In genomic region chr9:33506626-33507370, GRCh38 we compare ENCODE assay signal across 8 cellular contexts. TPM values are rescaled to one million over a fixed set of nuclear protein-coding genes. Genes with fewer than 3 reads are reported as not detected.
A peak's percentile ranks its signal among the peaks of the same experiment; 100 is the strongest.
DNase-seq lines count a peak whose midpoint lies in the region; FAIRE-seq and TF ChIP-seq lines count a peak whose summit lies in the region.

No MANE protein-coding gene starts in this region.

- H3K9me3 Mint-ChIP-seq in CD8-positive, alpha-beta memory T cell = no peaks in the 10 kb centered on the region
- H3K9me3 Mint-ChIP-seq in neural crest cell = no peaks in the 10 kb centered on the region

- no peaks in the 10 kb centered on the region for H3K27me3 Mint-ChIP-seq in CD8-positive, alpha-beta memory T cell
- H3K27me3 Mint-ChIP-seq in neural crest cell (ENCODE audit: low read depth) = no peaks in the 10 kb centered on the region

- peak; percentile 55 for FAIRE-seq in bronchial epithelial cell (lab: Jason Lieb, UNC)

- no peaks in the 10 kb centered on the region for H3K36me3 ChIP-seq in CD8-positive, alpha-beta memory T cell (ENCODE audit: insufficient read depth, low read length)
- no peaks in the 10 kb centered on the region for H3K36me3 ChIP-seq in MG63
- no peaks in the 10 kb centered on the region for H3K36me3 ChIP-seq in bronchial epithelial cell (ENCODE audit: control insufficient read depth, insufficient read depth, low read length)
- H3K36me3 ChIP-seq in tibial artery = no peaks in the 10 kb centered on the region

- no peak overlapping the region for H3K4me3 ChIP-seq in CD8-positive, alpha-beta memory T cell (ENCODE audit: low read length)
- H3K4me3 ChIP-seq in MG63 = no peak overlapping the region
- no peak overlapping the region for H3K4me3 ChIP-seq in bronchial epithelial cell (ENCODE audit: low read depth, low read length)
- H3K4me3 ChIP-seq in tibial artery = no peak overlapping the region

- intact Hi-C loops in tibial artery (cut with DNase I; ENCODE audit: low total_unique reads) = no loop called here

- peaks cover 0 to 2% (median 0%) of the 10 kb centered on the region in 3 donors for H3K36me3 Mint-ChIP-seq in CD8-positive, alpha-beta memory T cell
- no peaks in the 10 kb centered on the region for H3K36me3 Mint-ChIP-seq in neural crest cell (ENCODE audit: low read depth)

- POLR2A ChIA-PET in CD8-positive, alpha-beta memory T cell (lab: Charles Lee) = no interaction called here

- H3K27me3 ChIP-seq in CD8-positive, alpha-beta memory T cell (ENCODE audit: insufficient read depth, low read length, poor library complexity, severe bottlenecking) = no peaks in the 10 kb centered on the region
- H3K27me3 ChIP-seq in MG63 (no peaks in the 10 kb centered on the region), bronchial epithelial cell (ENCODE audit: control insufficient read depth, insufficient read depth, low read length) (no peaks in the 10 kb centered on the region), tibial artery (no peaks in the 10 kb centered on the region)

- no peak overlapping the region for H3K27ac Mint-ChIP-seq in CD8-positive, alpha-beta memory T cell
- H3K27ac Mint-ChIP-seq in neural crest cell (ENCODE audit: unreplicated experiment) = peak overlapping the region; percentile 78

- H3K9me3 ChIP-seq in CD8-positive, alpha-beta memory T cell (ENCODE audit: low read length) = no peaks in the 10 kb centered on the region
- H3K9me3 ChIP-seq in MG63 (no peaks in the 10 kb centered on the region), tibial artery (no peaks in the 10 kb centered on the region)

- TF ChIP-seq CTCF in bronchial epithelial cell (IDR thresholded peaks at IDR 0.05; ENCODE audit: insufficient read depth, low read length, severe bottlenecking) (no peak), neural crest cell (conservative IDR thresholded peaks at IDR 0.05) (no peak), tibial artery (IDR thresholded peaks at IDR 0.05) (no peak)

- peak overlapping the region; percentile 47 for H3K27ac ChIP-seq in CD8-positive, alpha-beta memory T cell (ENCODE audit: low read depth, low read length)
- H3K27ac ChIP-seq in tibial artery = no peak overlapping the region

- H3K4me1 ChIP-seq in CD8-positive, alpha-beta memory T cell (ENCODE audit: insufficient read depth, low read length) = no peaks in the 10 kb centered on the region
- H3K4me1 ChIP-seq in tibial artery = no peaks in the 10 kb centered on the region

- CTCF ChIA-PET in CD8-positive, alpha-beta memory T cell (lab: Charles Lee) = interaction anchor here (0.8 kb wide), 1 partner anchor 132 kb away, joined by 3 read pairs; no protein-coding TSS in a partner anchor

- H3K4me3 Mint-ChIP-seq in CD8-positive, alpha-beta memory T cell = no peak overlapping the region
- H3K4me3 Mint-ChIP-seq in neural crest cell = no peak overlapping the region

- no peak for DNase-seq in CD8-positive, alpha-beta memory T cell
- DNase-seq in MG63 (peak; percentile 33), bronchial epithelial cell (ENCODE audit: low read depth) (peak; percentile 93), neural crest cell (ENCODE audit: low read depth, low spot score) (no peak), cerebellar nuclear complex (lab: John Stamatoyannopoulos, UW) (no peak), cerebellar cortex (ENCODE audit: low spot score) (no peak), putamen (ENCODE audit: low spot score) (no peak), tibial artery (no peak)

- H3K4me1 Mint-ChIP-seq in CD8-positive, alpha-beta memory T cell = peaks cover 7 to 14% (median 9%) of the 10 kb centered on the region in 3 donors
- H3K4me1 Mint-ChIP-seq in neural crest cell = peaks cover 34% of the 10 kb centered on the region

RNA-seq across cellular contexts. Expression of gene ANKRD18B, which starts 17.3 kb away (rescaled TPM):
- under 1 TPM in 1 of 2 experiments, not detected in 1; 0.92 TPM for total RNA-seq in CD8-positive, alpha-beta memory T cell
- not detected for polyA plus RNA-seq in CD8-positive, alpha-beta memory T cell
- total RNA-seq in MG63 (2014; rRNA removed; shearing (Covaris generic); ENCODE audit: low replicate concordance) = not detected in 2 replicates
- total RNA-seq in bronchial epithelial cell (5.8 and 6.0 TPM in 2 replicates), neural crest cell (24.5 and 25.0 TPM in 2 replicates)

RNA-seq across cellular contexts. Expression of gene NOL6, which starts 33.1 kb away (rescaled TPM):
- 10 to 100 TPM; 90.8 to 93.0 TPM for total RNA-seq in CD8-positive, alpha-beta memory T cell
- polyA plus RNA-seq in CD8-positive, alpha-beta memory T cell = 19.8 TPM
- 16.6 and 38.6 TPM in 2 replicates for total RNA-seq in MG63 (2014; rRNA removed; shearing (Covaris generic); ENCODE audit: low replicate concordance)
- total RNA-seq in bronchial epithelial cell = 21.0 and 35.3 TPM in 2 replicates
- 42.9 and 43.1 TPM in 2 replicates for total RNA-seq in neural crest cell

RNA-seq across cellular contexts. Expression of gene AQP3, which starts 59.4 kb away (rescaled TPM):
- total RNA-seq in CD8-positive, alpha-beta memory T cell = 1 to 10 TPM; 8.7 to 9.3 TPM
- 183 TPM for polyA plus RNA-seq in CD8-positive, alpha-beta memory T cell
- 19.7 TPM in 1 of 2 replicates, not detected in the other for total RNA-seq in MG63 (2014; rRNA removed; shearing (Covaris generic); ENCODE audit: low replicate concordance)
- total RNA-seq in bronchial epithelial cell = 47.7 and 363 TPM in 2 replicates
- 1.1 TPM in 2 replicates for total RNA-seq in neural crest cell

Comparison
In these comparisons a context has a peak if more than half of its experiments do, and no peak if none do; other contexts are left out.
1. DNase-seq: peak in MG63 (single experiment) and bronchial epithelial cell (single experiment); none in CD8-positive, alpha-beta memory T cell (0 of 5), neural crest cell (single experiment), cerebellar nuclear complex (0 of 2), cerebellar cortex (single experiment), putamen (single experiment) and tibial artery (0 of 2).